ENCODE assay signal across 1 cellular context in genomic region chr1:201742476-201742875, GRCh38.
TF ChIP-seq lines count a peak whose summit lies in the region.

No MANE protein-coding gene starts in this region.

TF ChIP-seq in H1, 55 proteins besides CTCF, POLR2A, EP300 and RAD21 (continued from another document):
- TF ChIP-seq E2F6 (IDR thresholded peaks at IDR 0.05): no peak
